Comparison of ENCODE assay signal across 8 cellular contexts in genomic region chr7:126700807-126701604, GRCh38.
DNase-seq lines count a peak whose midpoint lies in the region; ATAC-seq and TF ChIP-seq lines count a peak whose summit lies in the region.

No MANE protein-coding gene starts in this region.

- peaks cover 7% of the 10 kb centered on the region for H3K9me3 Mint-ChIP-seq in activated T-helper 17 cell treated with anti-CD3 and anti-CD28 coated beads, Interleukin-2, amount 50 U/mL, for 72 hours

- no peak overlapping the region for H3K4me3 ChIP-seq in HL-60 (replicated peaks; ENCODE audit: insufficient read depth, low read length)

- H3K27me3 ChIP-seq in HL-60 (ENCODE audit: insufficient read depth, poor library complexity, severe bottlenecking): no peaks in the 10 kb centered on the region

- H3K27ac ChIP-seq in HL-60 (replicated peaks): peak overlapping the region; percentile 58

- no peak for TF ChIP-seq CTCF in HL-60 (IDR thresholded peaks at IDR 0.05; ENCODE audit: insufficient read depth, low read length)

- peak; percentile 77 for DNase-seq in ELF-1 (ENCODE audit: low read depth, low spot score)
- DNase-seq in HL-60 (ENCODE audit: low read depth in 1 of 2, low spot score in 1 of 2): peak; percentile 66 to 91
- DNase-seq in OCI-M2 (lab: John Stamatoyannopoulos, UW; ENCODE audit: unreplicated experiment): peak; percentile 86
- peak; percentile 63 for DNase-seq in iPS-NIHi11 (ENCODE audit: low spot score)
- peak; percentile 24 to 49 for DNase-seq in stimulated activated CD8-positive, alpha-beta memory T cell treated with anti-CD3 and anti-CD28 coated beads, Interleukin-2, amount 100 ng/mL, for 48 hours (ENCODE audit: low read depth in 2 of 2)
- DNase-seq in HuH-7 (ENCODE audit: low spot score): no peak

- peak; percentile 90 for ATAC-seq in GM21381 (IDR thresholded peaks at IDR 0.05; ENCODE audit: unreplicated experiment)
- ATAC-seq in activated T-helper 17 cell treated with anti-CD3 and anti-CD28 coated beads, Interleukin-2, amount 50 U/mL, for 72 hours (replicated peaks): peak; percentile 99

- H3K27me3 Mint-ChIP-seq in activated T-helper 17 cell treated with anti-CD3 and anti-CD28 coated beads, Interleukin-2, amount 50 U/mL, for 72 hours: no peaks in the 10 kb centered on the region

- H3K36me3 Mint-ChIP-seq in activated T-helper 17 cell treated with anti-CD3 and anti-CD28 coated beads, Interleukin-2, amount 50 U/mL, for 72 hours (ENCODE audit: low read depth): no peaks in the 10 kb centered on the region

- no peak overlapping the region for H3K27ac Mint-ChIP-seq in activated T-helper 17 cell treated with anti-CD3 and anti-CD28 coated beads, Interleukin-2, amount 50 U/mL, for 72 hours

- no peak overlapping the region for H3K4me3 Mint-ChIP-seq in activated T-helper 17 cell treated with anti-CD3 and anti-CD28 coated beads, Interleukin-2, amount 50 U/mL, for 72 hours

- H3K4me1 Mint-ChIP-seq in activated T-helper 17 cell treated with anti-CD3 and anti-CD28 coated beads, Interleukin-2, amount 50 U/mL, for 72 hours: no peaks in the 10 kb centered on the region
